ENCODE assay signal across 8 cellular contexts in the genomic region with DNA sequence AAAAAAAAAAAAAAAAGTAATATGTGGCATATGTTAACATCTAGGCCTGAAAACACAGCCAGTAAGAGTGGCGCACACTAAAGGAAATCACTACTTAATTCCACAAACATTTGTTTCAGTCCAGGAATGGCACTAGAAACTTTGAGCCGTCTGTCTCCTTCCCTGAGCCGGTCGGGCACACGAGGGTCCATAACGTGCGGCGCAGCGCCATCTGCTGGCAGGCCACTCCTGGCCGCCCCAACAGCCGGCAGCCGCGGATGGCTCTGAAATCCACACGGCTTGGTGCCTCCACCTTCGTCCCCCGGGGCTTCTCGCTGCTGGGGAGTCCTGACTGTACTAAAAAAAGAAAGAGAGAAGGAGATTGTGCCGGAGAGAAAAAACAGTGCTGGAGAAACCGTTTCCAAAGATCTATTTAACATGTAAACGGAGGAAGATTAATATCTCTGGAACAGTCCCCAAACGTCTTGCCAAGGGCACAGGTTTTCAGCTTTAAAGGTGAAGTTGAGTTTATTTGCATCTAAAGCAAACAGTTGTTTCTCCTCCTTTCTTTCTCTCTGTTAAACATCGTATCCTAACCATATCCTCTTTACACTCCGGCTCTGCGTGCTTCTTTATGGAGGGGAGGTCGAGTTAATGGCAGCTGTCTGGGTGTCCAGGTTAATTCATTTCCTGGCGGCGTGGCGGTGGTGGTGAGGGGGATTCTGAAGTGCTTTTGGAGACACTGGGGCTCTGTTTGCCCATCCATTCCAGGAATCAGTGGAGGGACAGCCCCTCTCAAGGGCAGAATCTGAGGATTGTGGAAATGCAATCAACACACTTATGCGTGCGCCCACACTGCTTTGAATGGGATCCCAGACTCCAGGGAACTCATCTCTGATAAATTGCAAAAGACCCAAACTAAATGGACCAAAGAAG.
DNase-seq lines count a peak whose midpoint lies in the region; ATAC-seq and TF ChIP-seq lines count a peak whose summit lies in the region.

No MANE protein-coding gene starts in this region.

- no peaks in the 10 kb centered on the region for H3K36me3 Mint-ChIP-seq in activated naive CD8-positive, alpha-beta T cell treated with anti-CD3 and anti-CD28 coated beads, Interleukin-2, amount 10 ng/mL, durations not matched to agents 7 days and 5 days

- no peaks in the 10 kb centered on the region for H3K79me2 ChIP-seq in OCI-LY3 (ENCODE audit: low read length)

- H3K27ac Mint-ChIP-seq in activated naive CD8-positive, alpha-beta T cell treated with anti-CD3 and anti-CD28 coated beads, Interleukin-2, amount 10 ng/mL, durations not matched to agents 7 days and 5 days: no peak overlapping the region

- H3K4me3 ChIP-seq in HUES6 (ENCODE audit: low read depth, low read length): peak overlapping the region; percentile 36
- no peak overlapping the region for H3K4me3 ChIP-seq in OCI-LY3 (ENCODE audit: low read length)
- H3K4me3 ChIP-seq in retinal pigment epithelial cell (ENCODE audit: low read length): no peak overlapping the region

- ATAC-seq in GM21526 (IDR thresholded peaks at IDR 0.05; ENCODE audit: low FRiP score, unreplicated experiment) (peak; percentile 94), left cardiac atrium (peak; percentile 86 to 92)
- ATAC-seq in activated naive CD8-positive, alpha-beta T cell treated with anti-CD3 and anti-CD28 coated beads, Interleukin-2, amount 10 ng/mL, durations not matched to agents 7 days and 5 days (ENCODE audit: low read depth): peak; percentile 84

- TF ChIP-seq CTCF in OCI-LY3 (IDR thresholded peaks at IDR 0.05; ENCODE audit: low read depth, low read length) (peak; percentile 81), retinal pigment epithelial cell (conservative IDR thresholded peaks at IDR 0.05; ENCODE audit: low read depth, low read length) (peak; percentile 89)

- H3K4me3 Mint-ChIP-seq in activated naive CD8-positive, alpha-beta T cell treated with anti-CD3 and anti-CD28 coated beads, Interleukin-2, amount 10 ng/mL, durations not matched to agents 7 days and 5 days: no peak overlapping the region

- H2AFZ ChIP-seq in OCI-LY3 (ENCODE audit: low read depth, low read length): no peak overlapping the region

- POLR2A ChIA-PET in activated naive CD8-positive, alpha-beta T cell treated with anti-CD3 and anti-CD28 coated beads, Interleukin-2, amount 10 ng/mL, durations not matched to agents 7 days and 5 days (lab: Charles Lee): no interaction called here

- no peaks in the 10 kb centered on the region for H4K20me1 ChIP-seq in OCI-LY3 (ENCODE audit: insufficient read depth, low read length)

- H3K4me1 Mint-ChIP-seq in activated naive CD8-positive, alpha-beta T cell treated with anti-CD3 and anti-CD28 coated beads, Interleukin-2, amount 10 ng/mL, durations not matched to agents 7 days and 5 days: peaks cover 1% of the 10 kb centered on the region

- intact Hi-C loops in left cardiac atrium (cut with DNase I): loop anchor here in 1 of 2 donors (5.0 kb wide), 1 partner anchor 615 kb away; no protein-coding TSS in a partner anchor

- peaks cover 2% of the 10 kb centered on the region for H3K9me3 Mint-ChIP-seq in activated naive CD8-positive, alpha-beta T cell treated with anti-CD3 and anti-CD28 coated beads, Interleukin-2, amount 10 ng/mL, durations not matched to agents 7 days and 5 days

- peak overlapping the region; percentile 9; the same call in 1 of the 2 replicates for H3K9ac ChIP-seq in ES-I3 (ENCODE audit: low read depth, low read length)
- H3K9ac ChIP-seq in HUES6 (ENCODE audit: low read length): peak overlapping the region; percentile 60
- H3K9ac ChIP-seq in OCI-LY3 (ENCODE audit: low read length): no peak overlapping the region

- H3K9me3 ChIP-seq in ES-I3 (ENCODE audit: control insufficient read depth, insufficient read depth, low read length) (no peaks in the 10 kb centered on the region), HUES6 (ENCODE audit: control insufficient read depth, insufficient read depth, low read depth, low read length) (no peaks in the 10 kb centered on the region), OCI-LY3 (ENCODE audit: insufficient read depth, low read length) (no peaks in the 10 kb centered on the region)

- peaks cover 7% of the 10 kb centered on the region for H3K27me3 Mint-ChIP-seq in activated naive CD8-positive, alpha-beta T cell treated with anti-CD3 and anti-CD28 coated beads, Interleukin-2, amount 10 ng/mL, durations not matched to agents 7 days and 5 days

- H3K4me2 ChIP-seq in OCI-LY3 (ENCODE audit: low read length): no peak overlapping the region

- peaks cover 26% of the 10 kb centered on the region for H3K4me1 ChIP-seq in ES-I3 (ENCODE audit: insufficient read depth, low read length)
- peaks cover 62% of the 10 kb centered on the region for H3K4me1 ChIP-seq in HUES6 (ENCODE audit: control insufficient read depth, insufficient read depth, low read length)
- no peaks in the 10 kb centered on the region for H3K4me1 ChIP-seq in OCI-LY3 (ENCODE audit: low read length)

- H3K36me3 ChIP-seq in ES-I3 (ENCODE audit: insufficient read depth, low read length) (no peaks in the 10 kb centered on the region), HUES6 (ENCODE audit: control insufficient read depth, insufficient read depth, low read length) (no peaks in the 10 kb centered on the region), OCI-LY3 (replicated peaks; ENCODE audit: low read depth, low read length) (no peaks in the 10 kb centered on the region)

- peak; percentile 73 for DNase-seq in activated naive CD8-positive, alpha-beta T cell treated with anti-CD3 and anti-CD28 coated beads, Interleukin-2, amount 10 ng/mL, durations not matched to agents 7 days and 5 days
- DNase-seq in left cardiac atrium (peak; percentile 80), retinal pigment epithelial cell (ENCODE audit: low read depth) (peak; percentile 22), mesenteric fat pad (ENCODE audit: low spot score) (no peak)

- H3K27me3 ChIP-seq in HUES6 (ENCODE audit: control insufficient read depth, insufficient read depth, low read length): no peaks in the 10 kb centered on the region
- H3K27me3 ChIP-seq in OCI-LY3 (ENCODE audit: low read depth, low read length): peaks cover 15% of the 10 kb centered on the region

- H3K27ac ChIP-seq in HUES6 (ENCODE audit: low read depth, low read length) (peak overlapping the region; percentile 4; the same call in 1 of the 2 replicates), OCI-LY3 (ENCODE audit: low read length) (no peak overlapping the region)
